In genomic region chr17:80263253-80264047, GRCh38 we compare ENCODE assay signal across 8 cellular contexts. TPM values are rescaled to one million over a fixed set of nuclear protein-coding genes. Genes with fewer than 3 reads are reported as not detected.
DNase-seq lines count a peak whose midpoint lies in the region; ATAC-seq and TF ChIP-seq lines count a peak whose summit lies in the region.

No MANE protein-coding gene starts in this region.

- H3K9me3 Mint-ChIP-seq in CD4-positive, alpha-beta memory T cell, result peaks cover 0 to 2% (median 0%) of the 10 kb centered on the region in 8 donors

- no peaks in the 10 kb centered on the region for H3K27me3 Mint-ChIP-seq in CD4-positive, alpha-beta memory T cell

- H3K36me3 Mint-ChIP-seq in CD4-positive, alpha-beta memory T cell, result peaks cover 11 to 32% of the 10 kb centered on the region in 2 donors

- peaks cover 35 to 73% (median 37%) of the 10 kb centered on the region in 4 donors for H3K4me1 Mint-ChIP-seq in CD4-positive, alpha-beta memory T cell

- peak; percentile 81 to 96 (median 82) for DNase-seq in CD4-positive, alpha-beta memory T cell
- DNase-seq in T-helper 22 cell (ENCODE audit: low read depth) (peak; percentile 79), body of pancreas (peak; percentile 79 to 92 (median 89)), middle frontal gyrus (ENCODE audit: extremely low spot score, low spot score) (no peak)
- peak; percentile 92 for DNase-seq in stimulated activated CD4-positive, alpha-beta T cell treated with anti-CD3 and anti-CD28 coated beads, Interleukin-4, amount 100 ng/mL, for 24 hours

- peak in 3 of 7 experiments; percentile 12 to 23 (median 16) for TF ChIP-seq CTCF in body of pancreas (IDR thresholded peaks at IDR 0.05)

- CTCF ChIA-PET in CD4-positive, alpha-beta memory T cell (lab: Charles Lee; ENCODE audit: partially characterized antibody), result interaction anchor here (1.4 to 5.9 kb wide), 3 partner anchors 11 to 67 kb away, joined by 3 to 28 read pairs (median 22); no protein-coding TSS in a partner anchor

- ATAC-seq in GM19397 (IDR thresholded peaks at IDR 0.05; ENCODE audit: unreplicated experiment) (peak; percentile 40), body of pancreas (peak; percentile 56)

- peak overlapping the region; percentile 51 to 92 for H3K4me3 ChIP-seq in CD4-positive, alpha-beta memory T cell (ENCODE audit: low read length in 2 of 2)
- H3K4me3 ChIP-seq in body of pancreas, result peak overlapping the region in 1 of 2 donors; percentile 9

- TF ChIP-seq POLR2A in body of pancreas (IDR thresholded peaks at IDR 0.05), result peak; percentile 21 to 92 (median 87)

- H3K27ac Mint-ChIP-seq in CD4-positive, alpha-beta memory T cell, result peak overlapping the region; percentile 93 to 98 (median 97)

- no peaks in the 10 kb centered on the region for H3K9me3 ChIP-seq in CD4-positive, alpha-beta memory T cell (ENCODE audit: control insufficient read depth in 1 of 2, low read length in 2 of 2)
- no peaks in the 10 kb centered on the region for H3K9me3 ChIP-seq in body of pancreas

- H3K4me1 ChIP-seq in CD4-positive, alpha-beta memory T cell (ENCODE audit: insufficient read depth, low read length), result peaks cover 72% of the 10 kb centered on the region
- H3K4me1 ChIP-seq in body of pancreas, result peaks cover 47% of the 10 kb centered on the region

- TF ChIP-seq EP300 in Ishikawa (IDR thresholded peaks at IDR 0.05; ENCODE audit: borderline replicate concordance), result no peak

- peaks cover 17% of the 10 kb centered on the region for H3K36me3 ChIP-seq in CD4-positive, alpha-beta memory T cell (ENCODE audit: insufficient read depth, low read length)
- no peaks in the 10 kb centered on the region for H3K36me3 ChIP-seq in body of pancreas (replicated peaks in 1 of 2; ENCODE audit: insufficient read depth in 1 of 2, low read depth in 2 of 2)

- WGBS in body of pancreas, 2 donors, result 23 to 38% methylated on average over 8 to 16 of the region's 16 CpGs

- POLR2A ChIA-PET in CD4-positive, alpha-beta memory T cell (lab: Charles Lee; ENCODE audit: partially characterized antibody), result interaction anchor here (0.8 to 7.9 kb wide), 12 partner anchors 10 to 424 kb away, joined by 3 to 71 read pairs (median 5); partner anchors contain the start of genes CBX4, SGSH and SLC26A11

- intact Hi-C loops in CD4-positive, alpha-beta memory T cell (cut with micrococcal nuclease), result loop anchor here (1.0 kb wide), 1 partner anchor 44 kb away; no protein-coding TSS in a partner anchor
- intact Hi-C loops in body of pancreas (cut with DNase I), result loop anchor here (10.0 kb wide), 1 partner anchor 169 kb away; no protein-coding TSS in a partner anchor

- peak overlapping the region; percentile 90 to 99 (median 96) for H3K4me3 Mint-ChIP-seq in CD4-positive, alpha-beta memory T cell

- H3K27ac ChIP-seq in CD4-positive, alpha-beta memory T cell (ENCODE audit: low read depth, low read length), result peak overlapping the region; percentile 67
- H3K27ac ChIP-seq in body of pancreas (peak overlapping the region; percentile 72 to 99 (median 96)), layer of hippocampus (ENCODE audit: low read depth, low read length) (peak overlapping the region; percentile 58)

- no peak for TF ChIP-seq RAD21 in Ishikawa (IDR thresholded peaks at IDR 0.05; ENCODE audit: low read depth)

- H3K27me3 ChIP-seq in CD4-positive, alpha-beta memory T cell (ENCODE audit: insufficient read depth, low read length), result no peaks in the 10 kb centered on the region
- no peaks in the 10 kb centered on the region for H3K27me3 ChIP-seq in body of pancreas
- no peaks in the 10 kb centered on the region for H3K27me3 ChIP-seq in layer of hippocampus (ENCODE audit: control insufficient read depth, insufficient read depth, low read length)

TF ChIP-seq in Ishikawa, 13 proteins besides CTCF, POLR2A, EP300 and RAD21:
- TF ChIP-seq USF1 (IDR thresholded peaks at IDR 0.05) (0 out of 2 replicates have a peak, but pooled peaks have one; percentile 34), ZBTB7A (IDR thresholded peaks at IDR 0.05; ENCODE audit: low read depth) (no peak), FOXM1 (IDR thresholded peaks at IDR 0.05; ENCODE audit: borderline replicate concordance, low read depth) (no peak)

RNA-seq across cellular contexts. Expression of gene RNF213, which starts 2.8 kb away (rescaled TPM):
- total RNA-seq in CD4-positive, alpha-beta memory T cell, result 100 to 1,000 TPM; 367 to 399 TPM
- polyA plus RNA-seq in CD4-positive, alpha-beta memory T cell, result 10 to 100 TPM; 11.2 to 67.9 TPM
- total RNA-seq in body of pancreas, result 10 to 100 TPM; 60.7 to 69.5 TPM

RNA-seq across cellular contexts. Expression of gene SLC26A11, which starts 43.2 kb away (rescaled TPM):
- total RNA-seq in CD4-positive, alpha-beta memory T cell, result 100 to 1,000 TPM; 121 to 126 TPM
- polyA plus RNA-seq in CD4-positive, alpha-beta memory T cell, result 10 to 100 TPM in 1 of 2 donors, 1 to 10 TPM in 1; 6.3 to 10.6 TPM
- total RNA-seq in body of pancreas, result 10 to 100 TPM in 1 of 2 donors, 1 to 10 TPM in 1; 7.5 to 11.5 TPM

RNA-seq across cellular contexts. Expression of gene SGSH, which starts 43.3 kb away (rescaled TPM):
- total RNA-seq in CD4-positive, alpha-beta memory T cell, result 100 to 1,000 TPM; 189 to 198 TPM
- 10 to 100 TPM; 37.8 to 58.6 TPM for polyA plus RNA-seq in CD4-positive, alpha-beta memory T cell
- total RNA-seq in body of pancreas, result 10 to 100 TPM; 29.6 to 42.8 TPM

Comparison
In these comparisons a context has a peak if more than half of its experiments do, and no peak if none do; other contexts are left out.
1. RNA of gene RNF213, which starts 2.8 kb away (total RNA-seq): 367 to 399 TPM in CD4-positive, alpha-beta memory T cell; 60.7 to 69.5 TPM in body of pancreas; every median in the first group is over 4 times any median in the second.
2. RNA of gene SLC26A11, which starts 43.2 kb away (total RNA-seq): 121 to 126 TPM in CD4-positive, alpha-beta memory T cell; 7.5 to 11.5 TPM in body of pancreas; every median in the first group is over 4 times any median in the second.
3. RNA of gene SGSH, which starts 43.3 kb away (total RNA-seq): 189 to 198 TPM in CD4-positive, alpha-beta memory T cell; 29.6 to 42.8 TPM in body of pancreas; every median in the first group is over 4 times any median in the second.
4. Peak in every context shown above with its lines, with median percentiles within 50 percentile points of each other: H3K27ac ChIP-seq.